In the genomic region with DNA sequence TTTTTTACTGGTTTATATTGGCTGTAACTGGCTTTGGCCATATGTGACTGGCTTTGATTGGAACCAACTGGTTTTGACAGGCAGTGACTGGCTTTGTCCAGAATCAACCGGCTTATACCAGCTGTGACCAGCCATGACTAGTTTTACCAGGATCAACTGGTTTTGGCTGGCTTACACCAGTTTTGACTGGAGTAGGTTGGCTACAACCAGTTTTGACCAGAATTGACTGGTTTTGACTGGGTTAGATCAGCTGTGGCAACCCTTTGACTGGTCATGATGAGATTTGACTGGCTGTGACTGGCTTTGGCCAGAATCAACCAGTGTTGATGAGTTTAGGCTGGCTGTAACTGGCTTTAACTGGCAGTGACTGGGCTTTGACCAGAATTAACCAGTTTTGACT, we compare ENCODE assay signal across 10 cellular contexts.
"Had no signal": no experiment of that assay in that cellular context is flagged by ENCODE, and none has a peak within 500 bp of the region (broad histone marks: within the 10 kb centered on the region; RNA-seq: fewer than 3 reads in every experiment).

No MANE protein-coding gene starts in this region.

- H3K4me3 Mint-ChIP-seq: HFFc6, IgD-negative memory B cell had no signal

- H3K4me1 ChIP-seq: HAP-1 had no signal

- H3K9me3 ChIP-seq: HAP-1 had no signal

- H2AFZ ChIP-seq: GM23248 had no signal

- ATAC-seq: HCT116, HepG2 had no signal

- H3K36me3 ChIP-seq: HAP-1 had no signal

- FAIRE-seq: HepG2 had no signal

- H3K27ac ChIP-seq: GM23248, HL-60 had no signal

- H3K4me3 ChIP-seq: GM23248, HAP-1 had no signal

- DNase-seq: GM23248, GOT3, H7, HFFc6, KG1 had no signal

- H3K27ac Mint-ChIP-seq: HFFc6, IgD-negative memory B cell had no signal

- H3K4me1 Mint-ChIP-seq: IgD-negative memory B cell had no signal

- H3K9ac ChIP-seq: GM23248 had no signal

- H3K36me3 Mint-ChIP-seq: IgD-negative memory B cell had no signal
